ENCODE assay signal across 22 cellular contexts in genomic region chr2:15299904-15300528, GRCh38.
DNase-seq lines count a peak whose midpoint lies in the region; FAIRE-seq and TF ChIP-seq lines count a peak whose summit lies in the region.
"Had no signal": no experiment of that assay in that cellular context is flagged by ENCODE, and none has a peak within 500 bp of the region (broad histone marks: within the 10 kb centered on the region; RNA-seq: fewer than 3 reads in every experiment).

No MANE protein-coding gene starts in this region.

- peaks cover 10% of the 10 kb centered on the region for H3K9me3 Mint-ChIP-seq in T-helper 1 cell treated with Interleukin-12 subunit alpha and Interleukin-12 subunit beta and Interleukin-4 antibody, amounts not matched to agents 30 μg/mL and 1 μg/mL, for 36 hours
- H3K9me3 Mint-ChIP-seq: HFFc6 had no signal

- H3K4me3 Mint-ChIP-seq in T-helper 1 cell treated with Interleukin-12 subunit alpha and Interleukin-12 subunit beta and Interleukin-4 antibody, amounts not matched to agents 30 μg/mL and 1 μg/mL, for 36 hours, result peak overlapping the region; percentile 28
- H3K4me3 Mint-ChIP-seq: CD4-positive, alpha-beta memory T cell; HFFc6 had no signal

- H3K36me3 ChIP-seq in KOPT-K1 (ENCODE audit: insufficient read depth, low read length), result peaks cover 4% of the 10 kb centered on the region
- H3K36me3 ChIP-seq: MG63 had no signal

- peak; percentile 9 for TF ChIP-seq CTCF in choroid plexus epithelial cell (conservative IDR thresholded peaks at IDR 0.05; ENCODE audit: low read depth, low read length)
- TF ChIP-seq CTCF in D721Med (IDR thresholded peaks at IDR 0.05; ENCODE audit: insufficient read depth, missing control alignments), result no peak

- peaks cover 36% of the 10 kb centered on the region for H3K36me3 Mint-ChIP-seq in T-helper 1 cell treated with Interleukin-12 subunit alpha and Interleukin-12 subunit beta and Interleukin-4 antibody, amounts not matched to agents 30 μg/mL and 1 μg/mL, for 36 hours (ENCODE audit: low read depth)

- DNase-seq in T-helper 1 cell (no peak), choroid plexus epithelial cell (ENCODE audit: low read depth) (no peak), inferior parietal cortex (ENCODE audit: extremely low spot score) (peak; percentile 22), DMS 273 (lab: John Stamatoyannopoulos, UW; ENCODE audit: unreplicated experiment) (no peak), D721Med (ENCODE audit: insufficient read length, low spot score) (no peak), NCI-H187 (lab: John Stamatoyannopoulos, UW) (no peak)
- DNase-seq: BE2C; CD4-positive, alpha-beta memory T cell; GOT3; HFFc6; MG63; NCI-H1092; NCI-H146; NCI-H2081 treated with DMSO at 0.1 percent for 48 hours; NCI-H524 treated with DMSO at 0.1 percent for 48 hours; Peyer's patch had no signal

- no peak for FAIRE-seq in D721Med (lab: Jason Lieb, UNC)
- FAIRE-seq: GM12891, GM18507 had no signal

- no peak overlapping the region for H3K4me3 ChIP-seq in choroid plexus epithelial cell (ENCODE audit: low read depth, low read length)
- H3K4me3 ChIP-seq: MG63, Peyer's patch had no signal

- peak overlapping the region; percentile 74 for H3K27ac ChIP-seq in KOPT-K1 (ENCODE audit: low read depth, low read length, poor library complexity, severe bottlenecking)
- H3K27ac ChIP-seq: 22Rv1, KMS-11, Peyer's patch had no signal

- H3K9me3 ChIP-seq in KOPT-K1 (ENCODE audit: insufficient read depth, low read length, poor library complexity, severe bottlenecking), result peaks cover 8% of the 10 kb centered on the region
- H3K9me3 ChIP-seq: BE2C, MG63, Peyer's patch had no signal

- peaks cover 47% of the 10 kb centered on the region for H3K4me1 Mint-ChIP-seq in T-helper 1 cell treated with Interleukin-12 subunit alpha and Interleukin-12 subunit beta and Interleukin-4 antibody, amounts not matched to agents 30 μg/mL and 1 μg/mL, for 36 hours (ENCODE audit: low read depth)

- no peaks in the 10 kb centered on the region for H3K27me3 Mint-ChIP-seq in T-helper 1 cell treated with Interleukin-12 subunit alpha and Interleukin-12 subunit beta and Interleukin-4 antibody, amounts not matched to agents 30 μg/mL and 1 μg/mL, for 36 hours (ENCODE audit: low read depth)
- H3K27me3 Mint-ChIP-seq: CD4-positive, alpha-beta memory T cell had no signal

- no peak overlapping the region for H3K27ac Mint-ChIP-seq in T-helper 1 cell treated with Interleukin-12 subunit alpha and Interleukin-12 subunit beta and Interleukin-4 antibody, amounts not matched to agents 30 μg/mL and 1 μg/mL, for 36 hours
- H3K27ac Mint-ChIP-seq: HFFc6 had no signal
